ENCODE assay signal across 14 cellular contexts in genomic region chr4:83075696-83076095, GRCh38. TPM values are rescaled to one million over a fixed set of nuclear protein-coding genes. Genes with fewer than 3 reads are reported as not detected.
DNase-seq lines count a peak whose midpoint lies in the region; ATAC-seq and TF ChIP-seq lines count a peak whose summit lies in the region.
"Had no signal": no experiment of that assay in that cellular context is flagged by ENCODE, and none has a peak within 500 bp of the region (broad histone marks: within the 10 kb centered on the region; RNA-seq: fewer than 3 reads in every experiment).

No MANE protein-coding gene starts in this region.

- H3K27ac Mint-ChIP-seq in activated naive CD8-positive, alpha-beta T cell treated with anti-CD3 and anti-CD28 coated beads, Interleukin-2, amount 50 U/mL, for 24 hours, result peak overlapping the region; percentile 0
- peak overlapping the region; percentile 65 for H3K27ac Mint-ChIP-seq in stimulated activated memory B cell treated with anti-CD40 and anti-IgM and Interleukin-4, amounts not matched to agents 10 μg/mL and 1 μg/mL and 100 μg/mL, for 72 hours
- H3K27ac Mint-ChIP-seq: stimulated activated naive CD8-positive, alpha-beta T cell treated with anti-CD3 and anti-CD28 coated beads, Interleukin-15, Interleukin-2, amounts not matched to agents 100 ng/mL and 50 ng/mL, for 24 hours had no signal

- H4K20me1 ChIP-seq in hepatocyte (ENCODE audit: insufficient read depth, poor library complexity, severe bottlenecking), result no peaks in the 10 kb centered on the region

- WGBS in hepatocyte (ENCODE audit: low lambda C conversion rate, missing lambda C conversion rate), result 79% methylated on average over 2 of the region's 2 CpGs

- H3K27me3 Mint-ChIP-seq in activated naive CD8-positive, alpha-beta T cell treated with anti-CD3 and anti-CD28 coated beads, Interleukin-2, amount 50 U/mL, for 24 hours, result no peaks in the 10 kb centered on the region
- no peaks in the 10 kb centered on the region for H3K27me3 Mint-ChIP-seq in stimulated activated memory B cell treated with anti-CD40 and anti-IgM and Interleukin-4, amounts not matched to agents 10 μg/mL and 1 μg/mL and 100 μg/mL, for 72 hours
- H3K27me3 Mint-ChIP-seq: stimulated activated naive CD8-positive, alpha-beta T cell treated with anti-CD3 and anti-CD28 coated beads, Interleukin-15, Interleukin-2, amounts not matched to agents 100 ng/mL and 50 ng/mL, for 24 hours had no signal

- H3K4me1 ChIP-seq in hepatocyte (ENCODE audit: insufficient read depth), result no peaks in the 10 kb centered on the region

- no peak overlapping the region for H2AFZ ChIP-seq in hepatocyte

- no peak for TF ChIP-seq CTCF in hepatocyte (IDR thresholded peaks at IDR 0.05; ENCODE audit: poor library complexity)

- peak overlapping the region; percentile 26 for H3K27ac ChIP-seq in hepatocyte
- H3K27ac ChIP-seq: lower lobe of right lung had no signal

- no peaks in the 10 kb centered on the region for H3K27me3 ChIP-seq in hepatocyte

- H3K4me3 ChIP-seq in hepatocyte, result no peak overlapping the region
- H3K4me3 ChIP-seq: lower lobe of right lung had no signal

- H3K36me3 ChIP-seq in hepatocyte (replicated peaks; ENCODE audit: insufficient read depth, low read depth), result no peaks in the 10 kb centered on the region

- no peak for ATAC-seq in activated naive CD8-positive, alpha-beta T cell treated with anti-CD3 and anti-CD28 coated beads, Interleukin-2, amount 50 U/mL, for 24 hours
- ATAC-seq in stimulated activated memory B cell treated with anti-CD40 and anti-IgM and Interleukin-4, amounts not matched to agents 10 μg/mL and 1 μg/mL and 100 μg/mL, for 72 hours, result no peak
- no peak for ATAC-seq in HG02623 (IDR thresholded peaks at IDR 0.05; ENCODE audit: unreplicated experiment)
- ATAC-seq: lower lobe of right lung had no signal

- peaks cover 17% of the 10 kb centered on the region for H3K4me1 Mint-ChIP-seq in activated naive CD8-positive, alpha-beta T cell treated with anti-CD3 and anti-CD28 coated beads, Interleukin-2, amount 50 U/mL, for 24 hours
- H3K4me1 Mint-ChIP-seq in stimulated activated memory B cell treated with anti-CD40 and anti-IgM and Interleukin-4, amounts not matched to agents 10 μg/mL and 1 μg/mL and 100 μg/mL, for 72 hours, result peaks cover 21% of the 10 kb centered on the region

- no peaks in the 10 kb centered on the region for H3K9me2 ChIP-seq in hepatocyte (replicated peaks; ENCODE audit: insufficient read depth)

- peak; percentile 51 for DNase-seq in HCEC 1CT
- DNase-seq in activated naive CD8-positive, alpha-beta T cell treated with anti-CD3 and anti-CD28 coated beads, Interleukin-2, amount 50 U/mL, for 24 hours, result no peak
- DNase-seq in hepatocyte (ENCODE audit: low spot score), result no peak
- no peak for DNase-seq in NCI-H2171 treated with DMSO at 0.1 percent for 48 hours (lab: John Stamatoyannopoulos, UW)
- DNase-seq in activated gamma-delta T cell (lab: John Stamatoyannopoulos, UW), result no peak
- no peak for DNase-seq in NCI-H2081 treated with DMSO at 0.1 percent for 48 hours (lab: John Stamatoyannopoulos, UW)
- DNase-seq: activated T-cell treated with anti-CD3 and anti-CD28 coated beads for 4 hours; Kasumi-1; lower lobe of right lung; NCI-H510A treated with DMSO at 0.1 percent for 48 hours; stimulated activated CD4-positive, alpha-beta T cell treated with anti-CD3 and anti-CD28 coated beads, Interleukin-15, amount 100 ng/mL, for 24 hours had no signal

- H3K9me3 ChIP-seq in hepatocyte (ENCODE audit: low read depth), result no peaks in the 10 kb centered on the region
- H3K9me3 ChIP-seq: lower lobe of right lung had no signal

- H3K4me3 Mint-ChIP-seq in activated naive CD8-positive, alpha-beta T cell treated with anti-CD3 and anti-CD28 coated beads, Interleukin-2, amount 50 U/mL, for 24 hours, result no peak overlapping the region
- no peak overlapping the region for H3K4me3 Mint-ChIP-seq in stimulated activated memory B cell treated with anti-CD40 and anti-IgM and Interleukin-4, amounts not matched to agents 10 μg/mL and 1 μg/mL and 100 μg/mL, for 72 hours
- H3K4me3 Mint-ChIP-seq: stimulated activated naive CD8-positive, alpha-beta T cell treated with anti-CD3 and anti-CD28 coated beads, Interleukin-15, Interleukin-2, amounts not matched to agents 100 ng/mL and 50 ng/mL, for 24 hours had no signal

- no peaks in the 10 kb centered on the region for H3K9me3 Mint-ChIP-seq in activated naive CD8-positive, alpha-beta T cell treated with anti-CD3 and anti-CD28 coated beads, Interleukin-2, amount 50 U/mL, for 24 hours
- H3K9me3 Mint-ChIP-seq in stimulated activated memory B cell treated with anti-CD40 and anti-IgM and Interleukin-4, amounts not matched to agents 10 μg/mL and 1 μg/mL and 100 μg/mL, for 72 hours, result peaks cover 6% of the 10 kb centered on the region
- H3K9me3 Mint-ChIP-seq: stimulated activated naive CD8-positive, alpha-beta T cell treated with anti-CD3 and anti-CD28 coated beads, Interleukin-15, Interleukin-2, amounts not matched to agents 100 ng/mL and 50 ng/mL, for 24 hours had no signal

- H3K36me3 Mint-ChIP-seq in activated naive CD8-positive, alpha-beta T cell treated with anti-CD3 and anti-CD28 coated beads, Interleukin-2, amount 50 U/mL, for 24 hours (ENCODE audit: low read depth), result peaks cover 19% of the 10 kb centered on the region
- peaks cover 40% of the 10 kb centered on the region for H3K36me3 Mint-ChIP-seq in stimulated activated memory B cell treated with anti-CD40 and anti-IgM and Interleukin-4, amounts not matched to agents 10 μg/mL and 1 μg/mL and 100 μg/mL, for 72 hours

- H3K4me2 ChIP-seq in hepatocyte, result no peak overlapping the region

- H3K79me2 ChIP-seq in hepatocyte, result no peaks in the 10 kb centered on the region

RNA-seq across cellular contexts. Expression of gene PLAC8, which starts 38.8 kb away (rescaled TPM):
- total RNA-seq in hepatocyte, result 16.6 and 24.4 TPM in 2 replicates
- 6.9 and 14.2 TPM in 2 replicates for polyA plus RNA-seq in hepatocyte

RNA-seq across cellular contexts. Expression of gene COPS4, which starts 40.7 kb away (rescaled TPM):
- 56.7 and 59.8 TPM in 2 replicates for total RNA-seq in hepatocyte
- 45.2 and 45.4 TPM in 2 replicates for polyA plus RNA-seq in hepatocyte
